ENCODE assay signal across 8 cellular contexts in the genomic region with DNA sequence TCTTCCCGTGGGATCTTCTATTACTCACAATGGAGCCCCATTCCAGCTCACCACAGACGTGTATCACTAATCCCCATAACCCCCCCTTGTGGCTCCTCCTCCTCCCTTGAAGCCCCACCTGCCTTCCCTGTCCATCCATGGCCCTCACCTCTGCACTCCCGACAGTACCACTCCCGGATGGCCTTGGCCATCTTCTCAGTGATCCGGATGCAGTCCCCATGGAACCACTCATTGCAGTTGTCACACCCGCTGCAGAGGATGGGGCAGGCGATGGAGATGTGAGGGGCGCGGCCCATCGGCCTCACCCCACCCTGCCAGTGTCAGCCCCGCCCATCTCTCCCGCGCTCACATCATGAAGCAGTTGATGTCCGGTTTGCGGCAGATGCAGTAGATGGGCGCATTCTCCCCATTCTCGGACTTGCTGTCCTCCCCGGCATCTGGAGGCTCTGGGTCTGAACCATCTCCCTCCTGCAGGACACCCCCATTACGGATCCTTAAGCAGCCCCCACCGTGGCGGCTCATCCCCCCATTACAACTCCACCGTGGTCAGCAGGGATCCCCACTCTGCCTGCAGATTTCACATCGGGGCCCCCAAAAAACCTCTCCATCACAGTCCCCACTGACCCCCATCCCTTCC. TPM values are rescaled to one million over a fixed set of nuclear protein-coding genes. Genes with fewer than 3 reads are reported as not detected.
DNase-seq lines count a peak whose midpoint lies in the region; ATAC-seq and TF ChIP-seq lines count a peak whose summit lies in the region.

No MANE protein-coding gene starts in this region.

- TF ChIP-seq POLR2A in transverse colon (IDR thresholded peaks at IDR 0.05), result no peak

- intact Hi-C loops in MCF 10A (cut with micrococcal nuclease) (loop anchor here (1.0 to 2.0 kb wide), 2 partner anchors 22 to 56 kb away; no protein-coding TSS in a partner anchor), transverse colon (cut with DNase I; ENCODE audit: low total_unique reads) (no loop called here)

- H3K4me3 ChIP-seq in NT2/D1 (ENCODE audit: insufficient read length, low read depth), result peak overlapping the region; percentile 92
- H3K4me3 ChIP-seq in lung, result peak overlapping the region; percentile 90
- peak overlapping the region; percentile 53 to 87 (median 69) for H3K4me3 ChIP-seq in transverse colon

- H3K27me3 Mint-ChIP-seq in MCF 10A (ENCODE audit: insufficient read depth, unreplicated experiment), result no peaks in the 10 kb centered on the region

- CTCF ChIA-PET in MCF 10A (lab: Yijun Ruan, JAX), result interaction anchor here (0.7 to 1.2 kb wide), 2 partner anchors 53 to 71 kb away, joined by 3 read pairs; no protein-coding TSS in a partner anchor

- peaks cover 44% of the 10 kb centered on the region for H3K36me3 Mint-ChIP-seq in MCF 10A (ENCODE audit: insufficient read depth, unreplicated experiment)

- H3K9me3 Mint-ChIP-seq in MCF 10A (ENCODE audit: unreplicated experiment), result no peaks in the 10 kb centered on the region

- WGBS in lung, 2 donors, result 31 to 33% methylated on average over 23 of the region's 23 CpGs
- WGBS in transverse colon (ENCODE audit: low coverage in 1 of 2), 2 donors, result 20 to 45% methylated on average over 2 to 23 of the region's 23 CpGs

- POLR2A ChIA-PET in MCF 10A (lab: Yijun Ruan, JAX), result interaction anchor here (1.0 kb wide), 1 partner anchor 22 kb away, joined by 4 read pairs; no protein-coding TSS in a partner anchor

- peak overlapping the region; percentile 93 for H3K9ac ChIP-seq in NT2/D1 (ENCODE audit: insufficient read length, low read depth)

- H3K4me1 Mint-ChIP-seq in MCF 10A (ENCODE audit: insufficient read depth, unreplicated experiment), result peaks cover 39% of the 10 kb centered on the region

- DNase-seq in SIG-M5 treated with dmso at 0.1 percent for 504 hours (lab: John Stamatoyannopoulos, UW; ENCODE audit: unreplicated experiment), result peak; percentile 19
- DNase-seq in SIG-M5 (lab: John Stamatoyannopoulos, UW), result no peak
- no peak for DNase-seq in NT2/D1 (ENCODE audit: low read depth, low spot score)
- DNase-seq in MCF 10A (ENCODE audit: unreplicated experiment), result peak; percentile 51
- no peak for DNase-seq in lung (ENCODE audit: low spot score)
- peak; percentile 64 for DNase-seq in transverse colon
- DNase-seq in DMS79 (lab: John Stamatoyannopoulos, UW), result no peak
- no peak for DNase-seq in NCI-H1694 (lab: John Stamatoyannopoulos, UW)

- H3K27ac ChIP-seq in lung (ENCODE audit: low read depth in 1 of 2, low read length in 1 of 2) (peak overlapping the region; percentile 79 to 96), transverse colon (peak overlapping the region; percentile 77 to 91 (median 87))

- BruUV-seq in MCF 10A (replicated peaks; lab: Mats Ljungman, UMichigan), result no TSS peak

- peak overlapping the region; percentile 86 for H3K4me3 Mint-ChIP-seq in MCF 10A (ENCODE audit: unreplicated experiment)

- H3K4me1 ChIP-seq in NT2/D1 (ENCODE audit: insufficient read depth, insufficient read length), result peaks cover 6% of the 10 kb centered on the region
- H3K4me1 ChIP-seq in lung (ENCODE audit: control insufficient read depth in 2 of 2, insufficient read depth in 2 of 2, low read length in 2 of 2), result peaks cover 0 to 15% of the 10 kb centered on the region in 2 donors
- peaks cover 0 to 16% (median 7%) of the 10 kb centered on the region in 4 donors for H3K4me1 ChIP-seq in transverse colon

- no peak for TF ChIP-seq EP300 in transverse colon (IDR thresholded peaks at IDR 0.05; ENCODE audit: low read depth)

- in situ Hi-C loops in transverse colon (cut with MboI; ENCODE audit: low pct_ligation_motif_present in 1 of 4, low pct_unique_long_range_greater_than_20kb in 1 of 4, low sequenced_read_pairs in 3 of 4), result loop anchor here in 1 of 4 donors (25.0 kb wide), 1 partner anchor 799 kb away; a partner anchor contains a TSS

- H3K27me3 ChIP-seq in NT2/D1 (ENCODE audit: insufficient read depth, insufficient read length) (no peaks in the 10 kb centered on the region), lung (ENCODE audit: control insufficient read depth, insufficient read depth) (no peaks in the 10 kb centered on the region), transverse colon (no peaks in the 10 kb centered on the region)

- H3K36me3 ChIP-seq in NT2/D1 (ENCODE audit: insufficient read depth, insufficient read length, low read length), result peaks cover 45% of the 10 kb centered on the region
- peaks cover 7 to 36% of the 10 kb centered on the region in 2 donors for H3K36me3 ChIP-seq in lung (ENCODE audit: control insufficient read depth in 2 of 2, insufficient read depth in 2 of 2, low read length in 2 of 2)
- H3K36me3 ChIP-seq in transverse colon, result no peaks in the 10 kb centered on the region

- TF ChIP-seq CTCF in MCF 10A (IDR thresholded peaks at IDR 0.05; ENCODE audit: unreplicated experiment) (no peak), lung (IDR thresholded peaks at IDR 0.05; ENCODE audit: control extremely low read depth, extremely low read depth) (no peak), transverse colon (IDR thresholded peaks at IDR 0.05) (no peak)

- no peak for ATAC-seq in lung (ENCODE audit: insufficient read depth, low FRiP score)

- H3K27ac Mint-ChIP-seq in MCF 10A (ENCODE audit: low read depth, unreplicated experiment), result peak overlapping the region; percentile 90

- H3K9me3 ChIP-seq in NT2/D1 (ENCODE audit: insufficient read depth, low read length) (no peaks in the 10 kb centered on the region), lung (ENCODE audit: control insufficient read depth in 2 of 2, insufficient read depth in 1 of 2, low read length in 1 of 2) (no peaks in the 10 kb centered on the region), transverse colon (no peaks in the 10 kb centered on the region)

RNA-seq across cellular contexts. Expression of a gene that starts 1.0 kb away (rescaled TPM):
- total RNA-seq in MCF 10A (2022) (65.1 and 85.4 TPM in 2 replicates), lung (10 to 100 TPM; 39.2 to 77.5 TPM), transverse colon (100 to 1,000 TPM in 2 of 4 donors, 10 to 100 TPM in 2; 68.9 to 234 (median 117) TPM)
- 10 to 100 TPM; 66.5 to 74.4 TPM for polyA plus RNA-seq in lung

RNA-seq across cellular contexts. Expression of a gene that starts 5.2 kb away (rescaled TPM):
- total RNA-seq in MCF 10A (2022) (203 and 227 TPM in 2 replicates), lung (10 to 100 TPM; 69.9 to 81.5 TPM), transverse colon (10 to 100 TPM; 65.1 to 97.8 (median 83.0) TPM)
- polyA plus RNA-seq in lung, result 10 to 100 TPM; 24.0 to 48.3 TPM

RNA-seq across cellular contexts. Expression of a gene that starts 20.2 kb away (rescaled TPM):
- total RNA-seq in MCF 10A (2022) (2.2 and 5.0 TPM in 2 replicates), lung (1 to 10 TPM; 5.3 to 7.1 TPM), transverse colon (1 to 10 TPM in 1 of 4 donors, under 1 TPM in 2, not detected in 1; 0.27 to 4.2 (median 0.48) TPM)
- polyA plus RNA-seq in lung, result 1 to 10 TPM; 5.0 to 5.8 TPM

Comparison
In these comparisons a context has a peak if more than half of its experiments do, and no peak if none do; other contexts are left out.
1. DNase-seq: peak in SIG-M5 treated with dmso at 0.1 percent for 504 hours (single experiment), MCF 10A (single experiment) and transverse colon (single experiment); none in SIG-M5 (single experiment), NT2/D1 (single experiment), lung (single experiment), DMS79 (single experiment) and NCI-H1694 (single experiment).
2. Peak in every context shown above with its lines, with median percentiles within 50 percentile points of each other: H3K4me3 ChIP-seq.